Comparison of ENCODE assay signal across 9 cellular contexts in genomic region chr3:61625429-61625828, GRCh38.
"Had no signal": no experiment of that assay in that cellular context is flagged by ENCODE, and none has a peak within 500 bp of the region (broad histone marks: within the 10 kb centered on the region; RNA-seq: fewer than 3 reads in every experiment).

No MANE protein-coding gene starts in this region.

- H3K4me3 Mint-ChIP-seq: IgD-negative memory B cell had no signal

- H3K27me3 Mint-ChIP-seq: IgD-negative memory B cell had no signal

- H3K4me3 ChIP-seq: HAP-1 had no signal

- ATAC-seq: HCT116, HepG2 had no signal

- H3K27ac Mint-ChIP-seq: IgD-negative memory B cell had no signal

- H3K36me3 Mint-ChIP-seq: IgD-negative memory B cell had no signal

- H3K36me3 ChIP-seq: HAP-1 had no signal

- DNase-seq: GOT3, H7, KBM-7 had no signal

- H3K9me3 ChIP-seq: HAP-1 had no signal

- H3K27ac ChIP-seq: HL-60, KMS-11 had no signal

- H3K9me3 Mint-ChIP-seq: IgD-negative memory B cell had no signal
